Comparison of ENCODE assay signal across 10 cellular contexts in genomic region chr20:44805991-44806729, GRCh38. TPM values are rescaled to one million over a fixed set of nuclear protein-coding genes. Genes with fewer than 3 reads are reported as not detected.
A peak's percentile ranks its signal among the peaks of the same experiment; 100 is the strongest.
DNase-seq lines count a peak whose midpoint lies in the region; ATAC-seq and TF ChIP-seq lines count a peak whose summit lies in the region.
"Had no signal": no experiment of that assay in that cellular context is flagged by ENCODE, and none has a peak within 500 bp of the region (broad histone marks: within the 10 kb centered on the region; RNA-seq: fewer than 3 reads in every experiment).

No MANE protein-coding gene starts in this region.

- H3K27ac ChIP-seq in caudate nucleus (ENCODE audit: low read depth, low read length), result no peak overlapping the region
- H3K27ac ChIP-seq in mesendoderm (ENCODE audit: low read depth, low read length), result no peak overlapping the region
- H3K27ac ChIP-seq: neutrophil, VCaP had no signal

- no peak overlapping the region for H3K18ac ChIP-seq in mesendoderm (ENCODE audit: low read length)

- H2BK5ac ChIP-seq in mesendoderm (ENCODE audit: low read length), result no peak overlapping the region

- no peak overlapping the region for H4K5ac ChIP-seq in mesendoderm (ENCODE audit: low read length)

- H2AK5ac ChIP-seq in mesendoderm (ENCODE audit: low read length), result no peak overlapping the region

- no peak for ATAC-seq in GM19467 (IDR thresholded peaks at IDR 0.05; ENCODE audit: unreplicated experiment)

- H3K4me3 ChIP-seq in mesendoderm (ENCODE audit: low read length), result no peak overlapping the region

- no peak overlapping the region for H3K56ac ChIP-seq in mesendoderm (ENCODE audit: low read length)

- H2BK15ac ChIP-seq in mesendoderm (replicated peaks; ENCODE audit: low read depth), result no peak overlapping the region

- no peaks in the 10 kb centered on the region for H3K36me3 ChIP-seq in mesendoderm (ENCODE audit: control insufficient read depth, insufficient read depth, low read length)
- H3K36me3 ChIP-seq: neutrophil had no signal

- H3K23ac ChIP-seq in mesendoderm (ENCODE audit: low read length), result no peak overlapping the region

- no CpG with 5 or more reads among the region's 9 CpGs for WGBS in mesendoderm (ENCODE audit: extremely low coverage, insufficient coverage, low lambda C conversion rate)

- no peaks in the 10 kb centered on the region for H3K4me1 ChIP-seq in mesendoderm (ENCODE audit: control insufficient read depth, low read depth, low read length)

- peaks cover 8% of the 10 kb centered on the region for H3K27me3 ChIP-seq in mesendoderm (ENCODE audit: insufficient read depth, low read length, poor library complexity)

- H3K79me2 ChIP-seq in mesendoderm (ENCODE audit: control insufficient read depth, insufficient read depth, low read length), result no peaks in the 10 kb centered on the region

- H3K79me1 ChIP-seq in mesendoderm (ENCODE audit: low read length), result no peaks in the 10 kb centered on the region

- H4K8ac ChIP-seq in mesendoderm (ENCODE audit: low read depth, low read length), result no peak overlapping the region

- no peak overlapping the region for H3K4me2 ChIP-seq in mesendoderm (ENCODE audit: low read length)

- H3K4ac ChIP-seq in mesendoderm (ENCODE audit: low read depth, low read length), result no peak overlapping the region

- no peak overlapping the region for H2BK120ac ChIP-seq in mesendoderm (ENCODE audit: low read depth, low read length)

- no peak for TF ChIP-seq CTCF in AG09319 (IDR thresholded peaks at IDR 0.05; ENCODE audit: low read depth, low read length)

- H3K9ac ChIP-seq in mesendoderm (ENCODE audit: low read length), result no peak overlapping the region

- DNase-seq in AG09319 (ENCODE audit: extremely low read depth, low read depth) (peak; percentile 93), HT1080 (ENCODE audit: low read depth) (peak; percentile 6), caudate nucleus (lab: John Stamatoyannopoulos, UW) (peak in 38 of 61 donors; percentile 12 to 83 (median 36)), mesendoderm (peak; percentile 86), kidney tubule cell (ENCODE audit: low spot score) (no peak), NCI-H1694 (lab: John Stamatoyannopoulos, UW) (no peak), HK-2 (ENCODE audit: unreplicated experiment) (no peak)

RNA-seq across cellular contexts. Expression of gene RIMS4, which starts 4.2 kb away (rescaled TPM):
- total RNA-seq in HT1080 (2014; rRNA removed; shearing (Covaris generic)), result not detected in 2 replicates
- not detected in 2 replicates for polyA plus RNA-seq in HT1080 (2015; cell fraction: cytosol; rRNA removed)
- not detected in 2 replicates for polyA plus RNA-seq in HT1080 (2015; cell fraction: nucleus; rRNA removed)
- 9.4 TPM for polyA plus RNA-seq in mesendoderm (2013, experiment 1 of 2)
- 9.5 TPM for polyA plus RNA-seq in mesendoderm (2013, experiment 2 of 2)

Comparison
In these comparisons a context has a peak if more than half of its experiments do, and no peak if none do; other contexts are left out.
1. DNase-seq: peak in AG09319 (single experiment), HT1080 (single experiment), caudate nucleus (38 of 61) and mesendoderm (single experiment); none in kidney tubule cell (single experiment), NCI-H1694 (single experiment) and HK-2 (single experiment).